ENCODE assay signal across 13 cellular contexts in the genomic region with DNA sequence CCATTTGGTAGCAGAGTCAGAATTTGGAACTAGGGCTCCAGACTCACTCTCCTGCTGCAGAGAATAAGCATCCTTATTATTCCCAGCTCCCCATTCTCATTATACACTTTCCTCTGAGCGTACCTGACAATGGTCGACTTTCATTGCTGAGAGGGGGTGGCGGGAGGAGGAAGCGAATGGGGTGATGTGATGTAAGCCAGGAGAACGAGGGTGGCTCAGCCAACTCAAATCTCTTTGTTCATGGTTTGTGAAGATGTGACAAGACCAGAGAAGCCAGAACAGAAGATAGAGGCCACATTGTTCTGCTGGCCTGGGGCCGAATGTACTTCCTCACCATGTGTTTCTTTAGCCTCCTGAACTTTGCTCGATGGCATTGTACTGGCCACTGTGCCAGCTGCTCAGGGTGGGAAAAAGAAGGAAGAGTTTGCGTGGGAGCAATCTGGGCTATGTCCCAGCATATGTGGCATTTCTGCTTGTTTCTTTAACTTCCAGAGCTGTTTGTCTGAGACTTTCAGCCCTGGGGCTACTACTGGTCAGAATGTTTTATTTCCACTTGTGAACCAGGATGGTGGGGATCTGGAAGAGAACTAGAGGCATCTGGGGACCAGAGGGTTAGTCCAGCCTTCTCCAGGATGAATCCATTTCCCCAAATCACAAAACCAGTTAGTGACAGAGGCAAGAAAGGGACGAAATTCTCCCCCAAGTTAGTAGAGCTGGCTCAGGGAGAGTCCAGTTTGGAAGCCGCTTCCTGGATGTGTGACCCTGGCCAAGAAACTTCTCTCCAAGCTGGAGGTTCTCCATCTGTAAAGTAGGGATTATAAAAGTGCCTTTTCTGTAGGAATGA.
DNase-seq lines count a peak whose midpoint lies in the region; ATAC-seq, FAIRE-seq and TF ChIP-seq lines count a peak whose summit lies in the region.
"Had no signal": no experiment of that assay in that cellular context is flagged by ENCODE, and none has a peak within 500 bp of the region (broad histone marks: within the 10 kb centered on the region; RNA-seq: fewer than 3 reads in every experiment).

No MANE protein-coding gene starts in this region.

- no peaks in the 10 kb centered on the region for H3K27me3 ChIP-seq in GM23248 (replicated peaks; ENCODE audit: insufficient read depth)
- H3K27me3 ChIP-seq in HepG2 (ENCODE audit: control insufficient read depth in 1 of 2, insufficient read depth in 2 of 2, low read length in 2 of 2): no peaks in the 10 kb centered on the region
- H3K27me3 ChIP-seq in stomach: no peaks in the 10 kb centered on the region
- H3K27me3 ChIP-seq in gastrocnemius medialis: no peaks in the 10 kb centered on the region

- H3K4me3 ChIP-seq in GM23248 (no peak overlapping the region), HepG2 (replicated peaks in 1 of 3; ENCODE audit: insufficient read depth in 1 of 3, low read depth in 2 of 3, low read length in 3 of 3) (peak overlapping the region in 1 of 3 experiments; percentile 44; a peak in 2 of 6 replicates), stomach (no peak overlapping the region), gastrocnemius medialis (no peak overlapping the region)

- WGBS in GM23248 (ENCODE audit: low coverage in 1 of 2, low lambda C conversion rate in 2 of 2, missing lambda C conversion rate in 2 of 2), 2 experiments: 44% methylated on average over 10 of the region's 10 CpGs
- 14% methylated on average over 10 of the region's 10 CpGs for WGBS in HepG2 (ENCODE audit: low lambda C conversion rate)
- 54 to 63% (median 57%) methylated on average over 10 of the region's 10 CpGs for WGBS in stomach, 5 donors

- no peaks in the 10 kb centered on the region for H3K9me2 ChIP-seq in GM23248 (ENCODE audit: insufficient read depth)

- TF ChIP-seq RAD21 in HepG2 (CRISPR knock-in tag; IDR thresholded peaks at IDR 0.05): no peak; the same call in 1 of the 2 replicates

- POLR2A ChIA-PET in HepG2 (lab: Yijun Ruan, JAX): interaction anchor here (1.0 to 2.9 kb wide), 12 partner anchors 11 to 173 kb away, joined by 3 to 23 read pairs (median 6); no protein-coding TSS in a partner anchor

- H3K9me3 ChIP-seq in GM23248 (ENCODE audit: low read depth) (no peaks in the 10 kb centered on the region), HepG2 (ENCODE audit: low read length) (no peaks in the 10 kb centered on the region), stomach (no peaks in the 10 kb centered on the region), gastrocnemius medialis (no peaks in the 10 kb centered on the region)

- H3K27ac ChIP-seq in GM23248 (peak overlapping the region; percentile 33; the same call in 1 of the 2 replicates), caudate nucleus (ENCODE audit: low read depth, low read length) (peak overlapping the region; percentile 4), HepG2 (ENCODE audit: extremely low read length, insufficient read depth, low read length) (peak overlapping the region; percentile 87), stomach (peak overlapping the region in 3 of 5 donors; percentile 52 to 62 (median 56)), gastrocnemius medialis (peak overlapping the region in 2 of 4 donors; percentile 3 to 11)
- H3K27ac ChIP-seq: epithelial cell of prostate had no signal

- H4K20me1 ChIP-seq in GM23248 (ENCODE audit: insufficient read depth) (no peaks in the 10 kb centered on the region), HepG2 (ENCODE audit: insufficient read depth, low read length) (no peaks in the 10 kb centered on the region)

- FAIRE-seq in HepG2 (lab: Jason Lieb, UNC): peak; percentile 96
- FAIRE-seq: keratinocyte, urothelium cell line had no signal

- BruUV-seq in HepG2 (replicated peaks; lab: Mats Ljungman, UMichigan): TSS peak; percentile 96

- H3K36me3 ChIP-seq in GM23248 (ENCODE audit: low read depth) (no peaks in the 10 kb centered on the region), HepG2 (replicated peaks in 1 of 2; ENCODE audit: control insufficient read depth in 1 of 2, insufficient read depth in 2 of 2, low read length in 2 of 2) (no peaks in the 10 kb centered on the region), stomach (no peaks in the 10 kb centered on the region), gastrocnemius medialis (no peaks in the 10 kb centered on the region)

- ATAC-seq in HepG2 (peak; percentile 92), gastrocnemius medialis (no peak)

- peak overlapping the region; percentile 50 for H3K4me2 ChIP-seq in GM23248 (ENCODE audit: unreplicated experiment)
- peak overlapping the region; percentile 64 for H3K4me2 ChIP-seq in HepG2 (ENCODE audit: low read depth, low read length)

- CTCF ChIA-PET in HepG2 (lab: Yijun Ruan, JAX; ENCODE audit: low intra/inter-chr PET ratio, low total read pairs): no interaction called here

- DNase-seq in GM23248: peak; percentile 53
- peak in 23 of 61 donors; percentile 10 to 76 (median 29) for DNase-seq in caudate nucleus (lab: John Stamatoyannopoulos, UW)
- DNase-seq in HepG2 (ENCODE audit: low spot score): peak; percentile 98
- DNase-seq in stomach: no peak
- no peak for DNase-seq in NAMALWA (ENCODE audit: low spot score)
- no peak for DNase-seq in cerebellar nuclear complex (lab: John Stamatoyannopoulos, UW)
- DNase-seq in stimulated activated CD4-positive, alpha-beta T cell treated with anti-CD3 and anti-CD28 coated beads, Interleukin-4, amount 100 ng/mL, for 4 hours: no peak
- no peak for DNase-seq in gastrocnemius medialis
- DNase-seq: activated CD4-positive, alpha-beta T cell treated with anti-CD3 and anti-CD28 coated beads for 4 hours; NCI-H524 had no signal

- TF ChIP-seq CTCF in HepG2 (CRISPR knock-in tag; IDR thresholded peaks at IDR 0.05) (no peak), stomach (IDR thresholded peaks at IDR 0.05) (no peak), gastrocnemius medialis (IDR thresholded peaks at IDR 0.05 in 4 of 5, conservative IDR thresholded peaks at IDR 0.05 in 1 of 5) (no peak)

- TF ChIP-seq POLR2A in HepG2 (IDR thresholded peaks at IDR 0.05; ENCODE audit: insufficient read depth in 1 of 2, low read depth in 2 of 2, low read length in 2 of 2) (peak in 1 of 2 experiments; percentile 52; a peak in 2 of 4 replicates), stomach (IDR thresholded peaks at IDR 0.05) (no peak), gastrocnemius medialis (IDR thresholded peaks at IDR 0.05) (no peak)

- TF ChIP-seq EP300 in HepG2 (IDR thresholded peaks at IDR 0.05; ENCODE audit: low read depth in 2 of 2, low read length in 2 of 2) (peak in 1 of 2 experiments; percentile 83; a peak in 3 of 4 replicates), HepG2 (CRISPR knock-in tag; IDR thresholded peaks at IDR 0.05; ENCODE audit: borderline replicate concordance) (peak; percentile 91), stomach (IDR thresholded peaks at IDR 0.05) (no peak)

- H3K4me1 ChIP-seq in GM23248 (ENCODE audit: insufficient read depth): peaks cover 32% of the 10 kb centered on the region
- peaks cover 81% of the 10 kb centered on the region for H3K4me1 ChIP-seq in HepG2 (ENCODE audit: insufficient read depth, low read length)
- H3K4me1 ChIP-seq in stomach: peaks cover 9 to 42% (median 18%) of the 10 kb centered on the region in 4 donors
- peaks cover 41 to 53% of the 10 kb centered on the region in 2 donors for H3K4me1 ChIP-seq in gastrocnemius medialis

- H2AFZ ChIP-seq in GM23248 (peak overlapping the region; percentile 32; the same call in 1 of the 2 replicates), HepG2 (ENCODE audit: low read length) (peak overlapping the region; percentile 44)

- no peaks in the 10 kb centered on the region for H3K79me2 ChIP-seq in GM23248 (ENCODE audit: insufficient read depth)
- H3K79me2 ChIP-seq in HepG2 (ENCODE audit: insufficient read depth, low read length): no peaks in the 10 kb centered on the region

- intact Hi-C loops in HepG2 (cut with micrococcal nuclease; ENCODE audit: unreplicated experiment) (loop anchor here (1.0 kb wide), 3 partner anchors 25 to 169 kb away; no protein-coding TSS in a partner anchor), stomach (cut with DNase I; ENCODE audit: low total_unique reads) (no loop called here), gastrocnemius medialis (cut with DNase I; ENCODE audit: low total_unique reads) (no loop called here)

- H3K9ac ChIP-seq in GM23248 (peak overlapping the region; percentile 1; the same call in 1 of the 2 replicates), HepG2 (ENCODE audit: insufficient read depth, low read depth, low read length) (peak overlapping the region; percentile 69)

- H3F3A ChIP-seq in GM23248 (ENCODE audit: insufficient read depth): peaks cover 12% of the 10 kb centered on the region; the same call in 1 of the 2 replicates

- in situ Hi-C loops in GM23248 (cut with MboI) (no loop called here), HepG2 (cut with HindIII; ENCODE audit: extremely low pct_ligation_motif_present, low pct_unique_long_range_greater_than_20kb) (no loop called here), gastrocnemius medialis (cut with MboI; ENCODE audit: low sequenced_read_pairs in 4 of 4) (no loop called here)

TF ChIP-seq in HepG2, 621 proteins besides CTCF, POLR2A, EP300 and RAD21 (continues in another document):
- TF ChIP-seq ZNF552 (CRISPR knock-in tag; IDR thresholded peaks at IDR 0.05; ENCODE audit: borderline replicate concordance): peak; percentile 92; the same call in 1 of the 2 replicates
- TF ChIP-seq, protein P1, sequence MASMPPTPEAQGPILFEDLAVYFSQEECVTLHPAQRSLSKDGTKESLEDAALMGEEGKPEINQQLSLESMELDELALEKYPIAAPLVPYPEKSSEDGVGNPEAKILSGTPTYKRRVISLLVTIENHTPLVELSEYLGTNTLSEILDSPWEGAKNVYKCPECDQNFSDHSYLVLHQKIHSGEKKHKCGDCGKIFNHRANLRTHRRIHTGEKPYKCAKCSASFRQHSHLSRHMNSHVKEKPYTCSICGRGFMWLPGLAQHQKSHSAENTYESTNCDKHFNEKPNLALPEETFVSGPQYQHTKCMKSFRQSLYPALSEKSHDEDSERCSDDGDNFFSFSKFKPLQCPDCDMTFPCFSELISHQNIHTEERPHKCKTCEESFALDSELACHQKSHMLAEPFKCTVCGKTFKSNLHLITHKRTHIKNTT (CRISPR knock-in tag; IDR thresholded peaks at IDR 0.05): no peak

Comparison
In these comparisons a context has a peak if more than half of its experiments do, and no peak if none do; other contexts are left out.
1. DNase-seq: peak in GM23248 (single experiment) and HepG2 (single experiment); none in stomach (single experiment), NAMALWA (single experiment), cerebellar nuclear complex (0 of 2), stimulated activated CD4-positive, alpha-beta T cell treated with anti-CD3 and anti-CD28 coated beads, Interleukin-4, amount 100 ng/mL, for 4 hours (0 of 2) and gastrocnemius medialis (0 of 2).